Comparison of ENCODE assay signal across 28 cellular contexts in genomic region chr4:37450911-37451310, GRCh38.
"Had no signal": no experiment of that assay in that cellular context is flagged by ENCODE, and none has a peak within 500 bp of the region (broad histone marks: within the 10 kb centered on the region; RNA-seq: fewer than 3 reads in every experiment).

No MANE protein-coding gene starts in this region.

- H3K36me3 Mint-ChIP-seq: stimulated activated effector memory CD8-positive, alpha-beta T cell treated with anti-CD3 and anti-CD28 coated beads, Interleukin-12 subunit alpha, Interleukin-12 subunit beta, amount 100 ng/mL, for 72 hours; stimulated activated memory B cell treated with anti-CD40 and anti-IgM and Interleukin-4, amounts not matched to agents 10 μg/mL and 1 μg/mL and 100 μg/mL, for 72 hours; stimulated activated naive B cell treated with anti-CD40 and anti-IgM and Interleukin-4, amounts not matched to agents 10 μg/mL and 1 μg/mL and 100 μg/mL, for 72 hours; type B pancreatic cell had no signal

- H3K27ac ChIP-seq: stomach, suprapubic skin, testis, thoracic aorta, thyroid gland, tibial artery, tibial nerve, transverse colon, upper lobe of left lung, upper lobe of right lung, uterus, vagina had no signal

- H3K4me3 ChIP-seq: stomach, suprapubic skin, testis, thoracic aorta, thyroid gland, tibial artery, tibial nerve, transverse colon, upper lobe of left lung, upper lobe of right lung, uterus, vagina had no signal

- H3K4me1 ChIP-seq: testis, upper lobe of right lung, uterus had no signal

- H3K9me3 Mint-ChIP-seq: stimulated activated effector memory CD8-positive, alpha-beta T cell treated with anti-CD3 and anti-CD28 coated beads, Interleukin-12 subunit alpha, Interleukin-12 subunit beta, amount 100 ng/mL, for 72 hours; stimulated activated memory B cell treated with anti-CD40 and anti-IgM and Interleukin-4, amounts not matched to agents 10 μg/mL and 1 μg/mL and 100 μg/mL, for 72 hours; stimulated activated naive B cell treated with anti-CD40 and anti-IgM and Interleukin-4, amounts not matched to agents 10 μg/mL and 1 μg/mL and 100 μg/mL, for 72 hours; stimulated activated naive CD8-positive, alpha-beta T cell treated with anti-CD3 and anti-CD28 coated beads, Interleukin-15, amount 100 ng/mL, for 72 hours; stimulated activated naive CD8-positive, alpha-beta T cell treated with anti-CD3 and anti-CD28 coated beads, Interleukin-15, Interleukin-2, amounts not matched to agents 100 ng/mL and 50 ng/mL, for 24 hours; type B pancreatic cell had no signal

- DNase-seq: stimulated activated CD4-positive, alpha-beta T cell treated with anti-CD3 and anti-CD28 coated beads, Interleukin-2, amount 100 ng/mL, for 48 hours; stimulated activated CD4-positive, alpha-beta T cell treated with anti-CD3 and anti-CD28 coated beads, Interleukin-4, amount 100 ng/mL, for 1 hour; stimulated activated CD4-positive, alpha-beta T cell treated with anti-CD3 and anti-CD28 coated beads, Interleukin-4, amount 100 ng/mL, for 24 hours; stimulated activated CD4-positive, alpha-beta T cell treated with anti-CD3 and anti-CD28 coated beads, Interleukin-4, amount 100 ng/mL, for 4 hours; stimulated activated CD8-positive, alpha-beta memory T cell treated with anti-CD3 and anti-CD28 coated beads, Interleukin-4, amount 100 ng/mL, for 48 hours; stimulated activated naive B cell treated with anti-CD40 and anti-IgM and Interleukin-4, amounts not matched to agents 10 μg/mL and 1 μg/mL and 100 μg/mL, for 72 hours; stimulated activated naive CD4-positive, alpha-beta T cell; stimulated activated naive CD4-positive, alpha-beta T cell treated with Interleukin-2 at 50 U/mL for 16 hours; stimulated activated naive CD8-positive, alpha-beta T cell treated with anti-CD3 and anti-CD28 coated beads, Interleukin-15, amount 100 ng/mL, for 72 hours; stimulated activated naive CD8-positive, alpha-beta T cell treated with anti-CD3 and anti-CD28 coated beads, Interleukin-15, Interleukin-2, amounts not matched to agents 100 U/mL and 50 U/mL, for 24 hours; stomach; substantia nigra; testis; thyroid gland; tibial artery; transverse colon; trophoblast cell; upper lobe of left lung; upper lobe of right lung; uterus had no signal

- H3K9me3 ChIP-seq: stomach, suprapubic skin, testis, thoracic aorta, thyroid gland, tibial artery, tibial nerve, transverse colon, upper lobe of left lung, upper lobe of right lung, uterus, vagina had no signal

- H3K27ac Mint-ChIP-seq: stimulated activated effector memory CD8-positive, alpha-beta T cell treated with anti-CD3 and anti-CD28 coated beads, Interleukin-12 subunit alpha, Interleukin-12 subunit beta, amount 100 ng/mL, for 72 hours; stimulated activated memory B cell treated with anti-CD40 and anti-IgM and Interleukin-4, amounts not matched to agents 10 μg/mL and 1 μg/mL and 100 μg/mL, for 72 hours; stimulated activated naive B cell treated with anti-CD40 and anti-IgM and Interleukin-4, amounts not matched to agents 10 μg/mL and 1 μg/mL and 100 μg/mL, for 72 hours; stimulated activated naive CD8-positive, alpha-beta T cell treated with anti-CD3 and anti-CD28 coated beads, Interleukin-15, amount 100 ng/mL, for 72 hours; stimulated activated naive CD8-positive, alpha-beta T cell treated with anti-CD3 and anti-CD28 coated beads, Interleukin-15, Interleukin-2, amounts not matched to agents 100 ng/mL and 50 ng/mL, for 24 hours; type B pancreatic cell had no signal

- H3K4me1 Mint-ChIP-seq: stimulated activated effector memory CD8-positive, alpha-beta T cell treated with anti-CD3 and anti-CD28 coated beads, Interleukin-12 subunit alpha, Interleukin-12 subunit beta, amount 100 ng/mL, for 72 hours had no signal

- H3K27me3 ChIP-seq: testis, thyroid gland, uterus, vagina had no signal

- H3K4me3 Mint-ChIP-seq: stimulated activated effector memory CD8-positive, alpha-beta T cell treated with anti-CD3 and anti-CD28 coated beads, Interleukin-12 subunit alpha, Interleukin-12 subunit beta, amount 100 ng/mL, for 72 hours; stimulated activated memory B cell treated with anti-CD40 and anti-IgM and Interleukin-4, amounts not matched to agents 10 μg/mL and 1 μg/mL and 100 μg/mL, for 72 hours; stimulated activated naive B cell treated with anti-CD40 and anti-IgM and Interleukin-4, amounts not matched to agents 10 μg/mL and 1 μg/mL and 100 μg/mL, for 72 hours; stimulated activated naive CD8-positive, alpha-beta T cell treated with anti-CD3 and anti-CD28 coated beads, Interleukin-15, amount 100 ng/mL, for 72 hours; stimulated activated naive CD8-positive, alpha-beta T cell treated with anti-CD3 and anti-CD28 coated beads, Interleukin-15, Interleukin-2, amounts not matched to agents 100 ng/mL and 50 ng/mL, for 24 hours; type B pancreatic cell had no signal

- H3K36me3 ChIP-seq: stomach, suprapubic skin, thoracic aorta, thyroid gland, tibial artery, tibial nerve, transverse colon, upper lobe of left lung, upper lobe of right lung, uterus, vagina had no signal

- ATAC-seq: stimulated activated effector memory CD8-positive, alpha-beta T cell treated with anti-CD3 and anti-CD28 coated beads, Interleukin-12 subunit alpha, Interleukin-12 subunit beta, amount 100 ng/mL, for 72 hours; stimulated activated memory B cell treated with anti-CD40 and anti-IgM and Interleukin-4, amounts not matched to agents 10 μg/mL and 1 μg/mL and 100 μg/mL, for 72 hours; stimulated activated naive B cell treated with anti-CD40 and anti-IgM and Interleukin-4, amounts not matched to agents 10 μg/mL and 1 μg/mL and 100 μg/mL, for 72 hours; stimulated activated naive CD8-positive, alpha-beta T cell treated with anti-CD3 and anti-CD28 coated beads, Interleukin-15, amount 100 ng/mL, for 72 hours; stimulated activated naive CD8-positive, alpha-beta T cell treated with anti-CD3 and anti-CD28 coated beads, Interleukin-15, Interleukin-2, amounts not matched to agents 100 U/mL and 50 U/mL, for 24 hours; upper lobe of right lung had no signal
